Comparison of ENCODE assay signal across 1 cellular context in the genomic region with DNA sequence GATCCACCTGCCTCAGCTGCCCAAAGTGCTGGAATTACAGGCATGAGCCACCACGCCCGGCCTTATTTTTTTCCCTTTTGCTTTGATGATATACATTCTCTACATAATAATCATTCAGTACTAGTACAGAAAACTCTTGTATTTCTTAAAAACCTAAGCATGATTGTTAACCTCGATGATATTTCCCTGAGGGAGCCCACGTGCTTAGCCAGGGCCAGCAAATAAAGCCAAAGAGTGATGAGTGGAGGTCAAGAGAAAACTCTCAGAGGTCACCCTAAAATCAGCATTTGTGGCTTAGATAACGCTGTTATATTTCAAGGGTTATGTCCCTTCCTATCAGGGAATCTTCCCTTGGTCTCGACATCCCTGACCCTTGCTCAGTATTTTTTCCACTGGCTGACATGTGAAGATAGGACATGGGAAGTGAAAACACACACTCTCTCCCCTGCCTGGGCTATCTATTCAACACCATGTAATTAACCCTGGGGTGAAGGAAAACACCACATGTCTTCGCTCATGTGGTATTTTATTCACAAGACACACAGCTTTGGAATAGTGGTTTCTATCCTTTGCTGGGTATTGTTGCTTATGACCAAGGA.
TF ChIP-seq lines count a peak whose summit lies in the region.

No MANE protein-coding gene starts in this region.

TF ChIP-seq in K562, 482 proteins besides CTCF, POLR2A, EP300 and RAD21 (continued from another document and continues in another):
- TF ChIP-seq, protein P1, sequence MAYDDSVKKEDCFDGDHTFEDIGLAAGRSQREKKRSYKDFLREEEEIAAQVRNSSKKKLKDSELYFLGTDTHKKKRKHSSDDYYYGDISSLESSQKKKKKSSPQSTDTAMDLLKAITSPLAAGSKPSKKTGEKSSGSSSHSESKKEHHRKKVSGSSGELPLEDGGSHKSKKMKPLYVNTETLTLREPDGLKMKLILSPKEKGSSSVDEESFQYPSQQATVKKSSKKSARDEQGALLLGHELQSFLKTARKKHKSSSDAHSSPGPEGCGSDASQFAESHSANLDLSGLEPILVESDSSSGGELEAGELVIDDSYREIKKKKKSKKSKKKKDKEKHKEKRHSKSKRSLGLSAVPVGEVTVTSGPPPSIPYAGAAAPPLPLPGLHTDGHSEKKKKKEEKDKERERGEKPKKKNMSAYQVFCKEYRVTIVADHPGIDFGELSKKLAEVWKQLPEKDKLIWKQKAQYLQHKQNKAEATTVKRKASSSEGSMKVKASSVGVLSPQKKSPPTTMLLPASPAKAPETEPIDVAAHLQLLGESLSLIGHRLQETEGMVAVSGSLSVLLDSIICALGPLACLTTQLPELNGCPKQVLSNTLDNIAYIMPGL (CRISPR knock-in tag; IDR thresholded peaks at IDR 0.05): no peak
- TF ChIP-seq GATAD2A (IDR thresholded peaks at IDR 0.05) (no peak), NCOR1 (IDR thresholded peaks at IDR 0.05) (peak; percentile 14; the same call in 1 of the 2 replicates), MYNN (IDR thresholded peaks at IDR 0.05) (no peak), MYNN (CRISPR knock-in tag; IDR thresholded peaks at IDR 0.05) (no peak), ZNF589 (CRISPR knock-in tag; IDR thresholded peaks at IDR 0.05; ENCODE audit: low read depth) (no peak), SP1 (CRISPR knock-in tag; IDR thresholded peaks at IDR 0.05) (no peak), RBM34 (IDR thresholded peaks at IDR 0.05; ENCODE audit: borderline replicate concordance, insufficient read depth, low read length) (no peak), ZC3H8 (IDR thresholded peaks at IDR 0.05) (no peak), CTBP1 (IDR thresholded peaks at IDR 0.05; ENCODE audit: borderline replicate concordance) (peak; percentile 29; the same call in 1 of the 2 replicates), HNRNPK (IDR thresholded peaks at IDR 0.05; ENCODE audit: low read depth, low read length, poor library complexity, severe bottlenecking) (no peak), SREBF2 (CRISPR knock-in tag; IDR thresholded peaks at IDR 0.05) (no peak), GTF2B (IDR thresholded peaks at IDR 0.05; ENCODE audit: extremely low read depth, insufficient read length) (no peak), SOX6 (IDR thresholded peaks at IDR 0.05) (0 out of 2 replicates have a peak, but pooled peaks have one; percentile 19), SIX5 (IDR thresholded peaks at IDR 0.05; ENCODE audit: borderline replicate concordance in 1 of 2, insufficient read depth in 1 of 2, low read depth in 1 of 2, low read length in 2 of 2) (no peak), LCOR (CRISPR knock-in tag; IDR thresholded peaks at IDR 0.05) (0 out of 2 replicates have a peak, but pooled peaks have one; percentile 44), TFAM (CRISPR knock-in tag; conservative IDR thresholded peaks at IDR 0.05) (no peak), ERF (CRISPR knock-in tag; IDR thresholded peaks at IDR 0.05) (no peak), ZBTB11 (CRISPR knock-in tag; IDR thresholded peaks at IDR 0.05) (no peak), NR2F6 (CRISPR knock-in tag; IDR thresholded peaks at IDR 0.05) (no peak), RNF2 (IDR thresholded peaks at IDR 0.05) (peak; percentile 22; the same call in 1 of the 2 replicates), L3MBTL2 (IDR thresholded peaks at IDR 0.05) (peak; percentile 84), ZBTB40 (IDR thresholded peaks at IDR 0.05) (no peak), ZBTB40 (CRISPR knock-in tag; IDR thresholded peaks at IDR 0.05) (no peak), MEIS2 (IDR thresholded peaks at IDR 0.05; ENCODE audit: partially characterized antibody) (peak; percentile 81), ZNF586 (CRISPR knock-in tag; conservative IDR thresholded peaks at IDR 0.05) (no peak), STAT5A (IDR thresholded peaks at IDR 0.05; ENCODE audit: borderline replicate concordance, low read length) (no peak), ETV5 (CRISPR knock-in tag; IDR thresholded peaks at IDR 0.05; ENCODE audit: low read depth) (no peak), HLTF (IDR thresholded peaks at IDR 0.05) (no peak), IRF2 (CRISPR knock-in tag; IDR thresholded peaks at IDR 0.05) (no peak)
- TF ChIP-seq, protein P2, sequence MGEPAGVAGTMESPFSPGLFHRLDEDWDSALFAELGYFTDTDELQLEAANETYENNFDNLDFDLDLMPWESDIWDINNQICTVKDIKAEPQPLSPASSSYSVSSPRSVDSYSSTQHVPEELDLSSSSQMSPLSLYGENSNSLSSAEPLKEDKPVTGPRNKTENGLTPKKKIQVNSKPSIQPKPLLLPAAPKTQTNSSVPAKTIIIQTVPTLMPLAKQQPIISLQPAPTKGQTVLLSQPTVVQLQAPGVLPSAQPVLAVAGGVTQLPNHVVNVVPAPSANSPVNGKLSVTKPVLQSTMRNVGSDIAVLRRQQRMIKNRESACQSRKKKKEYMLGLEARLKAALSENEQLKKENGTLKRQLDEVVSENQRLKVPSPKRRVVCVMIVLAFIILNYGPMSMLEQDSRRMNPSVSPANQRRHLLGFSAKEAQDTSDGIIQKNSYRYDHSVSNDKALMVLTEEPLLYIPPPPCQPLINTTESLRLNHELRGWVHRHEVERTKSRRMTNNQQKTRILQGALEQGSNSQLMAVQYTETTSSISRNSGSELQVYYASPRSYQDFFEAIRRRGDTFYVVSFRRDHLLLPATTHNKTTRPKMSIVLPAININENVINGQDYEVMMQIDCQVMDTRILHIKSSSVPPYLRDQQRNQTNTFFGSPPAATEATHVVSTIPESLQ (CRISPR knock-in tag; IDR thresholded peaks at IDR 0.05): no peak
- TF ChIP-seq, protein P3, sequence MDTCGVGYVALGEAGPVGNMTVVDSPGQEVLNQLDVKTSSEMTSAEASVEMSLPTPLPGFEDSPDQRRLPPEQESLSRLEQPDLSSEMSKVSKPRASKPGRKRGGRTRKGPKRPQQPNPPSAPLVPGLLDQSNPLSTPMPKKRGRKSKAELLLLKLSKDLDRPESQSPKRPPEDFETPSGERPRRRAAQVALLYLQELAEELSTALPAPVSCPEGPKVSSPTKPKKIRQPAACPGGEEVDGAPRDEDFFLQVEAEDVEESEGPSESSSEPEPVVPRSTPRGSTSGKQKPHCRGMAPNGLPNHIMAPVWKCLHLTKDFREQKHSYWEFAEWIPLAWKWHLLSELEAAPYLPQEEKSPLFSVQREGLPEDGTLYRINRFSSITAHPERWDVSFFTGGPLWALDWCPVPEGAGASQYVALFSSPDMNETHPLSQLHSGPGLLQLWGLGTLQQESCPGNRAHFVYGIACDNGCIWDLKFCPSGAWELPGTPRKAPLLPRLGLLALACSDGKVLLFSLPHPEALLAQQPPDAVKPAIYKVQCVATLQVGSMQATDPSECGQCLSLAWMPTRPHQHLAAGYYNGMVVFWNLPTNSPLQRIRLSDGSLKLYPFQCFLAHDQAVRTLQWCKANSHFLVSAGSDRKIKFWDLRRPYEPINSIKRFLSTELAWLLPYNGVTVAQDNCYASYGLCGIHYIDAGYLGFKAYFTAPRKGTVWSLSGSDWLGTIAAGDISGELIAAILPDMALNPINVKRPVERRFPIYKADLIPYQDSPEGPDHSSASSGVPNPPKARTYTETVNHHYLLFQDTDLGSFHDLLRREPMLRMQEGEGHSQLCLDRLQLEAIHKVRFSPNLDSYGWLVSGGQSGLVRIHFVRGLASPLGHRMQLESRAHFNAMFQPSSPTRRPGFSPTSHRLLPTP (IDR thresholded peaks at IDR 0.05; ENCODE audit: borderline replicate concordance, extremely low read depth, insufficient read length): no peak
